30 cellular contexts compared by ENCODE assay signal in the genomic region with DNA sequence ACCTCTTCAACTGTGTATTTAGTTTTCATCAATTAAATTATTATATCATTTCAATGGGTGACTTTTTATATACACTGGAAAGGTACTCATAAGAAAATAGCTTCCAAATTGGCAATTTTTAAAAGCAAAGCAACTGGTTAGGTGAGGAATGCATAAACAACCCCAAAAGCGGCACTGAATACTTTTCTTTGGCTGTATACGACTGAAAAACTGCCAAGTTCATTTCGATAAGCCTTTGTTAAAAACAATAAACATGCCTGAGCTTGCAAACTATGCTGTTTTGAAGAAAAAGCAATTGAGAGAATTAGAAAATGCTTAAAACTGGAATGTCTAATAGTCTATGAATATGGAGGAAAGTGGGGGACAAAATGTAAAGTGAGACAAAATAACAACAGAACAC. TPM values are rescaled to one million over a fixed set of nuclear protein-coding genes. Genes with fewer than 3 reads are reported as not detected.
"Had no signal": no experiment of that assay in that cellular context is flagged by ENCODE, and none has a peak within 500 bp of the region (broad histone marks: within the 10 kb centered on the region; RNA-seq: fewer than 3 reads in every experiment).

No MANE protein-coding gene starts in this region.

- H3K9me3 ChIP-seq: esophagus squamous epithelium, heart right ventricle, left lung, prostate gland, right atrium auricular region, stomach, thyroid gland, vagina had no signal

- H3K36me3 Mint-ChIP-seq: naive thymus-derived CD4-positive, alpha-beta T cell; neural progenitor cell; stimulated activated effector memory CD8-positive, alpha-beta T cell treated with anti-CD3 and anti-CD28 coated beads, Interleukin-12 subunit alpha, Interleukin-12 subunit beta, amount 100 ng/mL, for 72 hours had no signal

- H3K27ac ChIP-seq: esophagus squamous epithelium, left lung, neural progenitor cell, prostate gland, right atrium auricular region, stomach, thyroid gland, vagina had no signal

- H3K4me3 Mint-ChIP-seq: naive thymus-derived CD4-positive, alpha-beta T cell; nephron; neural progenitor cell; stimulated activated effector memory CD8-positive, alpha-beta T cell treated with anti-CD3 and anti-CD28 coated beads, Interleukin-12 subunit alpha, Interleukin-12 subunit beta, amount 100 ng/mL, for 72 hours had no signal

- H3K27me3 ChIP-seq: right atrium auricular region, thyroid gland had no signal

- H2AFZ ChIP-seq: neural progenitor cell had no signal

- H3K4me2 ChIP-seq: neural progenitor cell, smooth muscle cell had no signal

- H3K9ac ChIP-seq: neural progenitor cell had no signal

- DNase-seq: dorsolateral prefrontal cortex; effector CD8-positive, alpha-beta T cell; erythroblast; esophagus squamous epithelium; foreskin melanocyte; glutamatergic neuron; heart right ventricle; hypothalamus; left cardiac atrium; left lung; mesendoderm; midbrain; naive thymus-derived CD4-positive, alpha-beta T cell; stimulated activated CD4-positive, alpha-beta T cell treated with anti-CD3 and anti-CD28 coated beads, Interleukin-2, amount 100 ng/mL, for 24 hours; stimulated activated CD4-positive, alpha-beta T cell treated with anti-CD3 and anti-CD28 coated beads, Interleukin-4, amount 100 ng/mL, for 24 hours; stimulated activated naive CD4-positive, alpha-beta T cell treated with Interleukin-2 at 50 U/mL for 16 hours; stomach; thyroid gland; trophoblast cell had no signal

- H3K4me1 Mint-ChIP-seq: stimulated activated effector memory CD8-positive, alpha-beta T cell treated with anti-CD3 and anti-CD28 coated beads, Interleukin-12 subunit alpha, Interleukin-12 subunit beta, amount 100 ng/mL, for 72 hours had no signal

- H3K27ac Mint-ChIP-seq: naive thymus-derived CD4-positive, alpha-beta T cell; nephron; neural progenitor cell; stimulated activated effector memory CD8-positive, alpha-beta T cell treated with anti-CD3 and anti-CD28 coated beads, Interleukin-12 subunit alpha, Interleukin-12 subunit beta, amount 100 ng/mL, for 72 hours had no signal

- H3K9me3 Mint-ChIP-seq: nephron; stimulated activated effector memory CD8-positive, alpha-beta T cell treated with anti-CD3 and anti-CD28 coated beads, Interleukin-12 subunit alpha, Interleukin-12 subunit beta, amount 100 ng/mL, for 72 hours had no signal

- ATAC-seq: heart right ventricle; left cardiac atrium; left lung; naive thymus-derived CD4-positive, alpha-beta T cell; sciatic nerve; stimulated activated effector memory CD8-positive, alpha-beta T cell treated with anti-CD3 and anti-CD28 coated beads, Interleukin-12 subunit alpha, Interleukin-12 subunit beta, amount 100 ng/mL, for 72 hours had no signal

- FAIRE-seq: colon, endothelial cell of umbilical vein had no signal

- H3K4me3 ChIP-seq: esophagus squamous epithelium, heart right ventricle, left lung, neural progenitor cell, prostate gland, right atrium auricular region, smooth muscle cell, stomach, thyroid gland, vagina had no signal

- H3K36me3 ChIP-seq: esophagus squamous epithelium, heart right ventricle, left lung, neural progenitor cell, prostate gland, right atrium auricular region, stomach, thyroid gland, vagina had no signal

RNA-seq across cellular contexts. Expression of a gene that starts 2.9 kb away (rescaled TPM):
- total RNA-seq: endothelial cell of umbilical vein; lung microvascular endothelial cell; naive thymus-derived CD4-positive, alpha-beta T cell; smooth muscle cell had no signal
- polyA plus RNA-seq: endothelial cell of umbilical vein; naive thymus-derived CD4-positive, alpha-beta T cell; smooth muscle cell had no signal
